Comparison of ENCODE assay signal across 1 cellular context in the genomic region with DNA sequence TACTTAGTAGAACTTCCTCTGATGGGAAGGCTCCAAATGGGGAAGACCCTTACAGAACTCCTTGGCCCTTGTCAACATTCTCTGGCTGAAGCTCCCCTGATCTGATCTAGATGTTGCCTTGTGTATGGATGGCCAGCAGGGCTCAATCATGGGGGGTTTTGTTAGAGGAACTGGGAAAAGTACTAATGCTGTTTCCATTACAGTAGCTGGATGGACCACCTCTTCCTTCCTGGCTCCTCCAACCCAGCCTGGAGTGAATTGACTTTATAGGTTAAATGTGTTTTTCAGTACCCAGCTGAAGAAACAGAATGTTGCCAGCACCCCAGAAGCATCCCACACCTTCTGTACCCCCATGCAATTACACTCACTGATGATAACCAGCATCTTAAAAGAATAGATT.
TF ChIP-seq lines count a peak whose summit lies in the region.

No MANE protein-coding gene starts in this region.

TF ChIP-seq in endothelial cell of umbilical vein, 7 proteins besides CTCF, POLR2A, EP300 and RAD21:
- TF ChIP-seq MYC (IDR thresholded peaks at IDR 0.05; ENCODE audit: low read depth, low read length) (no peak), FOS (IDR thresholded peaks at IDR 0.05; ENCODE audit: borderline replicate concordance, insufficient read depth, low read length) (no peak), EZH2 (IDR thresholded peaks at IDR 0.05; ENCODE audit: borderline replicate concordance, low read depth, low read length, severe bottlenecking) (no peak), GATA2 (IDR thresholded peaks at IDR 0.05; ENCODE audit: insufficient read depth, insufficient read length, low read depth, low read length) (no peak), MAX (IDR thresholded peaks at IDR 0.05; ENCODE audit: insufficient read depth, insufficient read length) (no peak), POLR2AphosphoS5 (IDR thresholded peaks at IDR 0.05; ENCODE audit: insufficient read depth, low read depth, low read length) (no peak), JUN (IDR thresholded peaks at IDR 0.05; ENCODE audit: borderline replicate concordance, insufficient read depth, insufficient read length, low read depth) (no peak)
